Comparison of ENCODE assay signal across 11 cellular contexts in the genomic region with DNA sequence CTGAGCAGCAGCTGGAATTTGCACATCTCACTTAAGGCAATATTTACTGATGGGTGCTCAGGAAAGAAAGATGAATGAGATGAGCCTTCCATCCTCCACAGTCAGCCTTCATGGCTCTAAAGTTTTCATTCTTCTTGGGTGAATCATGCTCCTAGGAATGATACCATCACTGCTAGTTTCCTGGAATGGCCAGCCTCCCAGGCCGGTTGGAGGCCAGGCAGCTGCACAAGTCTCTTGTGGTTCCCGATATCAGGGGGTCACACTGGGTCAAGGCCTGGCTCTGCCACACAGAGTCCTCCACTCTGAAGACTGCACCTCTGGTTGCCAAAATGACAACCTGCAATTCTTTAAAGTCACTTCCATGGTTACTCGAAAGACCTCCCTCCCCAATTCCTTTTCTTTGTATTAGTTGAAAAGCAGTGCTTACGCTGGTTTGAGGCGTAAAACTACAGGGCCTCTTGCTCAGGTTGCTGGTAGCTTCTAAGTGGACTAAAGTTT. TPM values are rescaled to one million over a fixed set of nuclear protein-coding genes. Genes with fewer than 3 reads are reported as not detected.
DNase-seq lines count a peak whose midpoint lies in the region; ATAC-seq and TF ChIP-seq lines count a peak whose summit lies in the region.
"Had no signal": no experiment of that assay in that cellular context is flagged by ENCODE, and none has a peak within 500 bp of the region (broad histone marks: within the 10 kb centered on the region; RNA-seq: fewer than 3 reads in every experiment).

No MANE protein-coding gene starts in this region.

- H3K4me1 ChIP-seq in SK-N-SH (ENCODE audit: control insufficient read depth in 1 of 2, insufficient read depth in 2 of 2, low read depth in 1 of 2, low read length in 1 of 2), result peaks cover 0 to 25% of the 10 kb centered on the region in 2 experiments; a peak in 3 of 4 replicates
- H3K4me1 ChIP-seq in foreskin keratinocyte, result peaks cover 6% of the 10 kb centered on the region
- peaks cover 2 to 9% of the 10 kb centered on the region in 2 experiments for H3K4me1 ChIP-seq in trophoblast cell (ENCODE audit: control insufficient read depth in 1 of 2, insufficient read depth in 2 of 2, low read length in 2 of 2)

- no peak overlapping the region for H2BK120ac ChIP-seq in trophoblast cell (ENCODE audit: insufficient read depth, low read length, poor library complexity)

- no peak overlapping the region for H4K91ac ChIP-seq in trophoblast cell (ENCODE audit: low read depth, low read length)

- H4K20me1 ChIP-seq in SK-N-SH (ENCODE audit: insufficient read depth), result no peaks in the 10 kb centered on the region

- in situ Hi-C loops in KBM-7 (cut with MboI; ENCODE audit: low pct_unique_long_range_greater_than_20kb, low sequenced_read_pairs), result no loop called here

- TF ChIP-seq CTCF in SK-N-SH (IDR thresholded peaks at IDR 0.05) (no peak), foreskin keratinocyte (conservative IDR thresholded peaks at IDR 0.05) (no peak)

- H3K23ac ChIP-seq in trophoblast cell (ENCODE audit: low read length), result no peak overlapping the region

- TF ChIP-seq RAD21 in SK-N-SH (IDR thresholded peaks at IDR 0.05; ENCODE audit: low read length), result no peak

- H3K9ac ChIP-seq in SK-N-SH (peak overlapping the region; percentile 60), trophoblast cell (ENCODE audit: low read length) (no peak overlapping the region)

- no peaks in the 10 kb centered on the region for H3K9me2 ChIP-seq in SK-N-SH

- H3K27ac ChIP-seq in SK-N-SH (ENCODE audit: low read depth in 2 of 2, low read length in 1 of 2) (peak overlapping the region; percentile 65 to 98; a peak in 3 of 4 replicates), foreskin keratinocyte (no peak overlapping the region), trophoblast cell (ENCODE audit: low read depth, low read length) (no peak overlapping the region)

- H3K9me3 ChIP-seq in SK-N-SH (no peaks in the 10 kb centered on the region), trophoblast cell (ENCODE audit: insufficient read depth, low read depth, low read length) (no peaks in the 10 kb centered on the region)

- H4K8ac ChIP-seq in trophoblast cell (ENCODE audit: low read depth, low read length), result no peak overlapping the region

- POLR2A ChIA-PET in SK-N-SH (lab: Yijun Ruan, JAX), result no interaction called here

- no peak overlapping the region for H3K4ac ChIP-seq in trophoblast cell (ENCODE audit: low read depth, low read length)

- H3K36me3 ChIP-seq in SK-N-SH (replicated peaks in 1 of 2; ENCODE audit: control insufficient read depth in 1 of 2, insufficient read depth in 2 of 2, low read length in 1 of 2) (no peaks in the 10 kb centered on the region), trophoblast cell (ENCODE audit: control insufficient read depth in 1 of 2, insufficient read depth in 2 of 2, low read length in 2 of 2) (no peaks in the 10 kb centered on the region)

- H3K14ac ChIP-seq in trophoblast cell (ENCODE audit: low read length), result no peak overlapping the region

- 44% methylated on average over 5 of the region's 5 CpGs for WGBS in SK-N-SH (ENCODE audit: low lambda C conversion rate)
- WGBS in trophoblast cell (ENCODE audit: extremely low coverage, insufficient coverage, insufficient read length), result no CpG with 5 or more reads among the region's 5 CpGs

- H2BK12ac ChIP-seq in trophoblast cell (ENCODE audit: low read length), result no peak overlapping the region

- peak overlapping the region; percentile 25; the same call in 1 of the 2 replicates for H3K4me2 ChIP-seq in SK-N-SH
- no peak overlapping the region for H3K4me2 ChIP-seq in trophoblast cell (ENCODE audit: low read length)

- H3K79me2 ChIP-seq in SK-N-SH (ENCODE audit: insufficient read depth) (no peaks in the 10 kb centered on the region), trophoblast cell (ENCODE audit: control insufficient read depth, insufficient read depth, low read length, poor library complexity) (no peaks in the 10 kb centered on the region)

- DNase-seq in ELF-1 (ENCODE audit: low read depth, low spot score), result peak; percentile 65
- DNase-seq in SK-N-SH, result no peak
- DNase-seq in foreskin keratinocyte, result peak; percentile 49 to 74
- peak; percentile 66 to 89 for DNase-seq in trophoblast cell
- DNase-seq in KBM-7, result no peak
- no peak for DNase-seq in inferior parietal cortex (ENCODE audit: extremely low spot score)
- no peak for DNase-seq in activated effector memory CD4-positive, alpha-beta T cell treated with anti-CD3 and anti-CD28 coated beads, Interleukin-2, amount 50 U/mL, for 16 hours
- DNase-seq: activated CD8-positive, alpha-beta T cell treated with anti-CD3 and anti-CD28 coated beads, Interleukin-2, amount 10 ng/mL, durations not matched to agents 7 days and 5 days; DND-41 had no signal

- H3K4me3 ChIP-seq in SK-N-SH (ENCODE audit: low read depth in 2 of 2, low read length in 1 of 2) (no peak overlapping the region), trophoblast cell (ENCODE audit: low read depth, low read length) (no peak overlapping the region)

- no peak overlapping the region for H4K12ac ChIP-seq in trophoblast cell (ENCODE audit: low read depth, low read length)

- TF ChIP-seq EP300 in SK-N-SH (IDR thresholded peaks at IDR 0.05; ENCODE audit: borderline replicate concordance in 1 of 2, low read depth in 1 of 2, low read length in 1 of 2), result peak; percentile 7 to 97; a peak in 2 of 4 replicates

- no peak overlapping the region for H2AK5ac ChIP-seq in trophoblast cell (ENCODE audit: low read length)

- no peak overlapping the region for H3K18ac ChIP-seq in trophoblast cell (ENCODE audit: low read length)

- peaks cover 35% of the 10 kb centered on the region for H3F3A ChIP-seq in SK-N-SH (replicated peaks; ENCODE audit: insufficient read depth)

- peak; percentile 97 for ATAC-seq in foreskin keratinocyte
- ATAC-seq in HG03196 (IDR thresholded peaks at IDR 0.05; ENCODE audit: unreplicated experiment), result no peak
- ATAC-seq: activated CD8-positive, alpha-beta T cell treated with anti-CD3 and anti-CD28 coated beads, Interleukin-2, amount 10 ng/mL, durations not matched to agents 7 days and 5 days had no signal

- H2AFZ ChIP-seq in SK-N-SH (ENCODE audit: low read depth), result peak overlapping the region; percentile 70; the same call in 1 of the 2 replicates
- no peak overlapping the region for H2AFZ ChIP-seq in trophoblast cell (ENCODE audit: insufficient read depth, low read length, poor library complexity)

- no peaks in the 10 kb centered on the region for H3K27me3 ChIP-seq in SK-N-SH (ENCODE audit: insufficient read depth)
- no peaks in the 10 kb centered on the region for H3K27me3 ChIP-seq in foreskin keratinocyte
- H3K27me3 ChIP-seq in trophoblast cell (ENCODE audit: insufficient read depth, low read length), result no peaks in the 10 kb centered on the region

- CTCF ChIA-PET in SK-N-SH (lab: Yijun Ruan, JAX), result interaction anchor here (1.3 kb wide), 1 partner anchor 86 kb away, joined by 3 read pairs; no protein-coding TSS in a partner anchor

- peaks cover 2% of the 10 kb centered on the region for H3K79me1 ChIP-seq in trophoblast cell (ENCODE audit: low read length)

- no peak overlapping the region for H2BK5ac ChIP-seq in trophoblast cell (ENCODE audit: low read depth, low read length, poor library complexity)

TF ChIP-seq in SK-N-SH, 30 proteins besides CTCF, POLR2A, EP300 and RAD21 (continues in another document):
- peak; percentile 79; the same call in 1 of the 2 replicates for TF ChIP-seq POLR2AphosphoS5 (IDR thresholded peaks at IDR 0.05; ENCODE audit: low read depth, low read length)
- TF ChIP-seq RCOR1 (IDR thresholded peaks at IDR 0.05; ENCODE audit: low read length), result no peak
- TF ChIP-seq, protein P1, sequence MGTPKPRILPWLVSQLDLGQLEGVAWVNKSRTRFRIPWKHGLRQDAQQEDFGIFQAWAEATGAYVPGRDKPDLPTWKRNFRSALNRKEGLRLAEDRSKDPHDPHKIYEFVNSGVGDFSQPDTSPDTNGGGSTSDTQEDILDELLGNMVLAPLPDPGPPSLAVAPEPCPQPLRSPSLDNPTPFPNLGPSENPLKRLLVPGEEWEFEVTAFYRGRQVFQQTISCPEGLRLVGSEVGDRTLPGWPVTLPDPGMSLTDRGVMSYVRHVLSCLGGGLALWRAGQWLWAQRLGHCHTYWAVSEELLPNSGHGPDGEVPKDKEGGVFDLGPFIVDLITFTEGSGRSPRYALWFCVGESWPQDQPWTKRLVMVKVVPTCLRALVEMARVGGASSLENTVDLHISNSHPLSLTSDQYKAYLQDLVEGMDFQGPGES (IDR thresholded peaks at IDR 0.05; ENCODE audit: low read depth, low read length), result no peak
- TF ChIP-seq, protein P2, sequence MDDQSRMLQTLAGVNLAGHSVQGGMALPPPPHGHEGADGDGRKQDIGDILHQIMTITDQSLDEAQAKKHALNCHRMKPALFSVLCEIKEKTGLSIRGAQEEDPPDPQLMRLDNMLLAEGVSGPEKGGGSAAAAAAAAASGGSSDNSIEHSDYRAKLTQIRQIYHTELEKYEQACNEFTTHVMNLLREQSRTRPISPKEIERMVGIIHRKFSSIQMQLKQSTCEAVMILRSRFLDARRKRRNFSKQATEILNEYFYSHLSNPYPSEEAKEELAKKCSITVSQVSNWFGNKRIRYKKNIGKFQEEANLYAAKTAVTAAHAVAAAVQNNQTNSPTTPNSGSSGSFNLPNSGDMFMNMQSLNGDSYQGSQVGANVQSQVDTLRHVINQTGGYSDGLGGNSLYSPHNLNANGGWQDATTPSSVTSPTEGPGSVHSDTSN (IDR thresholded peaks at IDR 0.05), result peak; percentile 90

RNA-seq across cellular contexts. Expression of gene PALMD, which starts 46.2 kb away (rescaled TPM):
- polyA plus RNA-seq in SK-N-SH (2012; rRNA removed) (1.8 and 2.3 TPM in 2 replicates), foreskin keratinocyte (0.60 and 0.66 TPM in 2 replicates)
- polyA plus RNA-seq in SK-N-SH (2012; cell fraction: cytosol; rRNA removed), result 2.0 and 2.7 TPM in 2 replicates
- 1.7 and 3.9 TPM in 2 replicates for polyA plus RNA-seq in SK-N-SH (2012; cell fraction: nucleus; rRNA removed)
- 0.95 and 1.0 TPM in 2 replicates for total RNA-seq in foreskin keratinocyte
- polyA plus RNA-seq in trophoblast cell (2013), result 0.35 and 0.42 TPM in 2 replicates
- total RNA-seq: activated CD8-positive, alpha-beta T cell treated with anti-CD3 and anti-CD28 coated beads, Interleukin-2, amount 10 ng/mL, durations not matched to agents 7 days and 5 days; mononuclear cell had no signal

Comparison
In these comparisons a context has a peak if more than half of its experiments do, and no peak if none do; other contexts are left out.
1. DNase-seq: peak in ELF-1 (single experiment), foreskin keratinocyte (2 of 2) and trophoblast cell (2 of 2); none in SK-N-SH (single experiment), KBM-7 (single experiment), inferior parietal cortex (single experiment) and activated effector memory CD4-positive, alpha-beta T cell treated with anti-CD3 and anti-CD28 coated beads, Interleukin-2, amount 50 U/mL, for 16 hours (single experiment).
2. H3K27ac ChIP-seq: peak in SK-N-SH (2 of 2); none in foreskin keratinocyte (single experiment) and trophoblast cell (single experiment).